ENCODE assay signal across 17 cellular contexts in the genomic region with DNA sequence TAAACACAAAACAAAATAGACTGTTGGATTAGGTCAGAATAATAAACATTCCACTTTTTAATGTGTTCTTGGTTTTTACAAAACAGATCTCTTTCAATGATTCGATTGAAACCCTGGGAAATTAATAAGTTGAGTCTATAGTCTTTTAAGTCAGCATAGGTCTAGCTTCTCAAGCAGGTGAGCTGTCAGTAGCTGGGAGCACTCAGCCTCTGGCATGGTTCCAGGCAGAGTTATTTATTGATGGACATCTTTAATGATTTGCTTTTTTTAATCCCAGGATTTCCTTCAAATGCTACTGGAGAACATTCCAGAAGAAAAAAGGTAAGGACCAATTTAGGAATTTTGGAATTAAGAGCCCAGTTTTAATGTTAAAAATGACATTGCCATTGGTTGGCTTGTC.
"Had no signal": no experiment of that assay in that cellular context is flagged by ENCODE, and none has a peak within 500 bp of the region (broad histone marks: within the 10 kb centered on the region; RNA-seq: fewer than 3 reads in every experiment).

No MANE protein-coding gene starts in this region.

- H3K27ac Mint-ChIP-seq: activated T-helper 17 cell treated with anti-CD3 and anti-CD28 coated beads, Interleukin-2, amount 50 U/mL, for 72 hours had no signal

- FAIRE-seq: bronchial epithelial cell had no signal

- ATAC-seq: activated T-helper 17 cell treated with anti-CD3 and anti-CD28 coated beads, Interleukin-2, amount 50 U/mL, for 72 hours; left cardiac atrium; mucosa of descending colon; naive thymus-derived CD8-positive, alpha-beta T cell had no signal

- H3K9me3 Mint-ChIP-seq: activated T-helper 17 cell treated with anti-CD3 and anti-CD28 coated beads, Interleukin-2, amount 50 U/mL, for 72 hours; naive thymus-derived CD8-positive, alpha-beta T cell had no signal

- H3K27me3 Mint-ChIP-seq: activated T-helper 17 cell treated with anti-CD3 and anti-CD28 coated beads, Interleukin-2, amount 50 U/mL, for 72 hours; naive thymus-derived CD8-positive, alpha-beta T cell had no signal

- DNase-seq: activated CD4-positive, CD25-positive, alpha-beta regulatory T cell treated with anti-CD3 and anti-CD28 coated beads, Interleukin-2, amount 50 U/mL, for 72 hours; activated naive CD4-positive, alpha-beta T cell treated with Interleukin-2 at 50 U/mL for 16 hours; dermis blood vessel endothelial cell; foreskin melanocyte; head of caudate nucleus; left cardiac atrium; mammary epithelial cell; mucosa of descending colon; naive thymus-derived CD8-positive, alpha-beta T cell; stimulated activated CD4-positive, alpha-beta T cell treated with anti-CD3 and anti-CD28 coated beads, Interleukin-15, amount 100 ng/mL, for 24 hours; stimulated activated CD4-positive, alpha-beta T cell treated with anti-CD3 and anti-CD28 coated beads, Interleukin-4, amount 100 ng/mL, for 1 hour; stimulated activated naive CD4-positive, alpha-beta T cell; T1000; tibial artery; uterus had no signal

- H3K4me1 Mint-ChIP-seq: activated T-helper 17 cell treated with anti-CD3 and anti-CD28 coated beads, Interleukin-2, amount 50 U/mL, for 72 hours had no signal

- H3K4me3 Mint-ChIP-seq: activated T-helper 17 cell treated with anti-CD3 and anti-CD28 coated beads, Interleukin-2, amount 50 U/mL, for 72 hours; naive thymus-derived CD8-positive, alpha-beta T cell had no signal
